ENCODE assay signal across 1 cellular context in the genomic region with DNA sequence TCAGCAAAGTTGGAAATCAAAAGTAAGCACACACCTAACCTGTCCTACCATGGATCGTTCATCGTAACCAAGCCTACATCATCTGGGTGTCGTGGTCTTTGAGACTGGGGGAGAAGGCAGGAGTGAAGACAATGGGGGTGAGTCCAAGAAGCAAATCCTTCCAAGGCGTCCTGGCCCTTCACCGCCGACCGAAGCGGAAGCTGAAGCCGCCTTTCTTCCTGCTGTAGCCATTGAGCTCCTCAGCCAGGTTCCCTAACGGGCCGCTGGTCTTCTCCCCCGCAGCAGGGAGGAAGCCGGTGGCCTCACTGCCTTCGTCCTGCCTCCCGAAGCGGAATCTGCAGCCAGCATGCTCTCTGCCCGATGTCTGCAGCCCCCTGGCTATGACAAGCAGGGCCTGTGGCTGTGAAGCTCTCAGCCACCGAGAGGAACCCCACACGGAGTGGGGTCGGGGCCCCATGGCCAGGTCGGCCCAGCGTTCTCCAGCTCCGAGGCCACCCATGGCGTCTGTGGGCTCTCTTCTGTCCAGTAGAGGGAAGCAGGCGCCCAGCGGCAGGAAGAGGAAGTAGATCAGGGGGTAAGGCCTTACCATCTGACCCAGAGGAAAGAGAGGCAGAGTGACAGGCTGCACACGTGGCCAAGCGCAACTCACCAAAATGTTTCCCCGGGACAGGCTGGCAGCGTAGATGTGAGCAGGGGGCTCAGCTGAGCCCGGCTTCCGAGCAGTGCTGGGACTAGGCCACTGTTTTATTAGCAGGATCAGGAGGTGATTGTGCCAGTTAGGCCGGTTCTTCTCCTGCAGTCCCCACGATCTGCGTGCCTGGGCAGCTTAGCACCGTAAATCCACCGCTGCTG.
TF ChIP-seq lines count a peak whose summit lies in the region.

No MANE protein-coding gene starts in this region.

TF ChIP-seq in neural cell, 6 proteins besides CTCF, POLR2A, EP300 and RAD21 (continued from another document):
- TF ChIP-seq TAF1 (IDR thresholded peaks at IDR 0.05; ENCODE audit: low read depth) (no peak), MXI1 (conservative IDR thresholded peaks at IDR 0.05; ENCODE audit: poor library complexity, severe bottlenecking) (no peak), SMC3 (conservative IDR thresholded peaks at IDR 0.05; ENCODE audit: poor library complexity) (no peak), POLR2AphosphoS5 (IDR thresholded peaks at IDR 0.05) (no peak), EZH2 (IDR thresholded peaks at IDR 0.05; ENCODE audit: borderline replicate concordance, insufficient read depth, low read length, poor library complexity, severe bottlenecking) (no peak)
